ENCODE assay signal across 27 cellular contexts in genomic region chr2:180227461-180227860, GRCh38.
"Had no signal": no experiment of that assay in that cellular context is flagged by ENCODE, and none has a peak within 500 bp of the region (broad histone marks: within the 10 kb centered on the region; RNA-seq: fewer than 3 reads in every experiment).

No MANE protein-coding gene starts in this region.

- H3K27ac Mint-ChIP-seq: activated CD4-positive, alpha-beta T cell treated with anti-CD3 and anti-CD28 coated beads for 36 hours; activated CD8-positive, alpha-beta T cell treated with anti-CD3 and anti-CD28 coated beads, Interleukin-2, amount 10 ng/mL, durations not matched to agents 7 days and 5 days; activated naive CD4-positive, alpha-beta T cell treated with anti-CD3 and anti-CD28 coated beads, Interleukin-2, amount 50 U/mL, for 24 hours; T-cell had no signal

- H3K36me3 ChIP-seq: brain microvascular endothelial cell, WERI-Rb-1 had no signal

- H3K4me3 ChIP-seq: SK-N-MC had no signal

- DNase-seq: activated CD4-positive, alpha-beta T cell treated with anti-CD3 and anti-CD28 coated beads for 36 hours; activated CD4-positive, alpha-beta T cell treated with anti-CD3 and anti-CD28 coated beads, Interleukin-2, amount 50 U/mL, for 1 hour; activated CD8-positive, alpha-beta memory T cell treated with anti-CD3 and anti-CD28 coated beads, Interleukin-2, amount 50 U/mL, for 48 hours; activated CD8-positive, alpha-beta T cell treated with anti-CD3 and anti-CD28 coated beads, Interleukin-2, amount 10 ng/mL, durations not matched to agents 7 days and 5 days; activated naive CD4-positive, alpha-beta T cell; activated T-cell treated with anti-CD3 and anti-CD28 coated beads, Interleukin-2, amount 50 U/mL, for 1 hour; amygdala; brain microvascular endothelial cell; caudate nucleus; KG1; NCI-H1048; NCI-H1417 treated with DMSO at 0.1 percent for 48 hours; NCI-H1694 treated with DMSO at 0.1 percent for 48 hours; NCI-H2029 treated with DMSO at 0.1 percent for 48 hours; NCI-H345; NCI-H510A; NCI-H526 treated with DMSO at 0.1 percent for 48 hours; NCI-H82; RPMI8226; T-cell; T-helper 2 cell; T1000; WERI-Rb-1 had no signal

- H3K27me3 Mint-ChIP-seq: activated CD4-positive, alpha-beta T cell treated with anti-CD3 and anti-CD28 coated beads for 36 hours; activated naive CD4-positive, alpha-beta T cell treated with anti-CD3 and anti-CD28 coated beads, Interleukin-2, amount 50 U/mL, for 24 hours had no signal

- H3K4me1 Mint-ChIP-seq: activated CD4-positive, alpha-beta T cell treated with anti-CD3 and anti-CD28 coated beads for 36 hours; activated naive CD4-positive, alpha-beta T cell treated with anti-CD3 and anti-CD28 coated beads, Interleukin-2, amount 50 U/mL, for 24 hours; T-cell had no signal

- ATAC-seq: activated CD4-positive, alpha-beta T cell treated with anti-CD3 and anti-CD28 coated beads for 36 hours; activated CD8-positive, alpha-beta T cell treated with anti-CD3 and anti-CD28 coated beads, Interleukin-2, amount 10 ng/mL, durations not matched to agents 7 days and 5 days; Panc1; Right ventricle myocardium inferior; T-cell had no signal

- H3K36me3 Mint-ChIP-seq: activated naive CD4-positive, alpha-beta T cell treated with anti-CD3 and anti-CD28 coated beads, Interleukin-2, amount 50 U/mL, for 24 hours; T-cell had no signal

- H3K27me3 ChIP-seq: brain microvascular endothelial cell had no signal

- H3K27ac ChIP-seq: brain microvascular endothelial cell, SK-N-MC, WERI-Rb-1 had no signal

- H3K4me3 Mint-ChIP-seq: activated CD4-positive, alpha-beta T cell treated with anti-CD3 and anti-CD28 coated beads for 36 hours; activated CD8-positive, alpha-beta T cell treated with anti-CD3 and anti-CD28 coated beads, Interleukin-2, amount 10 ng/mL, durations not matched to agents 7 days and 5 days; activated naive CD4-positive, alpha-beta T cell treated with anti-CD3 and anti-CD28 coated beads, Interleukin-2, amount 50 U/mL, for 24 hours; T-cell had no signal

- H3K9me3 Mint-ChIP-seq: activated naive CD4-positive, alpha-beta T cell treated with anti-CD3 and anti-CD28 coated beads, Interleukin-2, amount 50 U/mL, for 24 hours had no signal
